In the genomic region with DNA sequence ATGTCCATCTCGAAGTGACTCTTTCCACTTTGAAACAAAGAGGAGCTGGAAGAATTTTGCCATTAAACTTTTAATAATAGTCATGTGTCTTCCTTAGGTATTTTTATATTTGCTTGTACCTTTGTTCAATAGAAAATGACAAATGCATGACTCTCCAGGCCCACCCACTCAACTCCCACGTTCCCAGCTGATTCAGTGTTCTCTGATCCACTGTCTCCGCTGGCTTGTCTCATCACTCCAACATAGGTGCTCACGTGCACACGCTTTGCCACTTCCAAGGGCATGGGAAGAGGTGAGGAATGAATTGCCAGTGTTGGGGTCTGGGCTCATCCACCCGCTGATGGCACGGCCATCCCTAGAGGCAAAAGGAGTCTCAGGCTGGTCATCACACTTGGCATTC, we compare ENCODE assay signal across 19 cellular contexts. TPM values are rescaled to one million over a fixed set of nuclear protein-coding genes. Genes with fewer than 3 reads are reported as not detected.
A peak's percentile ranks its signal among the peaks of the same experiment; 100 is the strongest.
DNase-seq lines count a peak whose midpoint lies in the region; ATAC-seq, FAIRE-seq and TF ChIP-seq lines count a peak whose summit lies in the region.
"Had no signal": no experiment of that assay in that cellular context is flagged by ENCODE, and none has a peak within 500 bp of the region (broad histone marks: within the 10 kb centered on the region; RNA-seq: fewer than 3 reads in every experiment).

No MANE protein-coding gene starts in this region.

- H3K4me1 Mint-ChIP-seq in activated naive CD8-positive, alpha-beta T cell (ENCODE audit: low read depth): peaks cover 37% of the 10 kb centered on the region
- H3K4me1 Mint-ChIP-seq in activated naive CD8-positive, alpha-beta T cell treated with anti-CD3 and anti-CD28 coated beads, Interleukin-2, amount 50 U/mL, for 24 hours: peaks cover 31% of the 10 kb centered on the region
- H3K4me1 Mint-ChIP-seq in osteocyte (ENCODE audit: unreplicated experiment): peaks cover 4% of the 10 kb centered on the region

- no peaks in the 10 kb centered on the region for H3K36me3 ChIP-seq in bronchial epithelial cell (ENCODE audit: control insufficient read depth, insufficient read depth, low read length)
- H3K36me3 ChIP-seq: HAP-1 had no signal

- peaks cover 2% of the 10 kb centered on the region for H3K27me3 ChIP-seq in bronchial epithelial cell (ENCODE audit: control insufficient read depth, insufficient read depth, low read length)

- peak overlapping the region; percentile 9 for H3K4me3 Mint-ChIP-seq in activated naive CD8-positive, alpha-beta T cell
- H3K4me3 Mint-ChIP-seq in activated naive CD8-positive, alpha-beta T cell treated with anti-CD3 and anti-CD28 coated beads, Interleukin-2, amount 50 U/mL, for 24 hours: no peak overlapping the region
- H3K4me3 Mint-ChIP-seq in osteocyte (ENCODE audit: unreplicated experiment): no peak overlapping the region

- no peaks in the 10 kb centered on the region for H3K9me3 Mint-ChIP-seq in activated naive CD8-positive, alpha-beta T cell (ENCODE audit: low read depth)
- no peaks in the 10 kb centered on the region for H3K9me3 Mint-ChIP-seq in activated naive CD8-positive, alpha-beta T cell treated with anti-CD3 and anti-CD28 coated beads, Interleukin-2, amount 50 U/mL, for 24 hours
- H3K9me3 Mint-ChIP-seq in osteocyte (ENCODE audit: unreplicated experiment): no peaks in the 10 kb centered on the region

- peak; percentile 29 for DNase-seq in activated CD4-positive, alpha-beta T cell treated with anti-CD3 and anti-CD28 coated beads for 48 hours
- no peak for DNase-seq in activated CD4-positive, alpha-beta T cell treated with anti-CD3 and anti-CD28 coated beads, Interleukin-2, amount 50 U/mL, for 1 hour
- no peak for DNase-seq in activated naive CD8-positive, alpha-beta T cell treated with anti-CD3 and anti-CD28 coated beads, Interleukin-2, amount 50 U/mL, for 24 hours
- DNase-seq in bronchial epithelial cell (ENCODE audit: low read depth) (no peak), osteocyte (ENCODE audit: extremely low spot score, unreplicated experiment) (no peak), COLO668 (lab: John Stamatoyannopoulos, UW; ENCODE audit: unreplicated experiment) (no peak)
- peak; percentile 30 to 51 for DNase-seq in stimulated activated CD4-positive, alpha-beta T cell treated with anti-CD3 and anti-CD28 coated beads, Interleukin-4, amount 100 ng/mL, for 4 hours
- DNase-seq: C1 segment of cervical spinal cord, Calu3, Kasumi-1, NCI-H1105 treated with DMSO at 0.1 percent for 48 hours, NCI-H187, NCI-H446, PC-9 had no signal

- TF ChIP-seq CTCF in bronchial epithelial cell (IDR thresholded peaks at IDR 0.05; ENCODE audit: insufficient read depth, low read length, severe bottlenecking): no peak
- TF ChIP-seq CTCF in osteocyte (IDR thresholded peaks at IDR 0.05): no peak

- no peaks in the 10 kb centered on the region for H3K27me3 Mint-ChIP-seq in activated naive CD8-positive, alpha-beta T cell
- H3K27me3 Mint-ChIP-seq in activated naive CD8-positive, alpha-beta T cell treated with anti-CD3 and anti-CD28 coated beads, Interleukin-2, amount 50 U/mL, for 24 hours: no peaks in the 10 kb centered on the region
- H3K27me3 Mint-ChIP-seq in osteocyte (ENCODE audit: unreplicated experiment): peaks cover 43% of the 10 kb centered on the region

- H3K4me3 ChIP-seq in bronchial epithelial cell (ENCODE audit: low read depth, low read length): no peak overlapping the region
- H3K4me3 ChIP-seq: GM12878, HAP-1, PC-9 had no signal

- peak overlapping the region; percentile 36 for H3K27ac Mint-ChIP-seq in activated naive CD8-positive, alpha-beta T cell
- no peak overlapping the region for H3K27ac Mint-ChIP-seq in activated naive CD8-positive, alpha-beta T cell treated with anti-CD3 and anti-CD28 coated beads, Interleukin-2, amount 50 U/mL, for 24 hours
- H3K27ac Mint-ChIP-seq in osteocyte (ENCODE audit: unreplicated experiment): no peak overlapping the region

- H3K36me3 Mint-ChIP-seq in activated naive CD8-positive, alpha-beta T cell: no peaks in the 10 kb centered on the region
- H3K36me3 Mint-ChIP-seq in activated naive CD8-positive, alpha-beta T cell treated with anti-CD3 and anti-CD28 coated beads, Interleukin-2, amount 50 U/mL, for 24 hours (ENCODE audit: low read depth): no peaks in the 10 kb centered on the region
- no peaks in the 10 kb centered on the region for H3K36me3 Mint-ChIP-seq in osteocyte (ENCODE audit: unreplicated experiment)

- FAIRE-seq in bronchial epithelial cell (lab: Jason Lieb, UNC): peak; percentile 32
- FAIRE-seq: A204.1, GM12878, GM18507 had no signal

- ATAC-seq in activated naive CD8-positive, alpha-beta T cell treated with anti-CD3 and anti-CD28 coated beads, Interleukin-2, amount 50 U/mL, for 24 hours: no peak
- ATAC-seq: GM12878 had no signal

RNA-seq across cellular contexts. Expression of gene RASL11A, which starts 24.5 kb away (rescaled TPM):
- total RNA-seq in bronchial epithelial cell (0.51 and 1.1 TPM in 2 replicates), osteocyte (4.6 and 5.3 TPM in 2 replicates)

RNA-seq across cellular contexts. Expression of gene RPL21, which starts 43.7 kb away (rescaled TPM):
- total RNA-seq in bronchial epithelial cell: 967 and 985 TPM in 2 replicates
- 756 and 802 TPM in 2 replicates for total RNA-seq in osteocyte

Comparison
In these comparisons a context has a peak if more than half of its experiments do, and no peak if none do; other contexts are left out.
1. DNase-seq: peak in activated CD4-positive, alpha-beta T cell treated with anti-CD3 and anti-CD28 coated beads for 48 hours (single experiment) and stimulated activated CD4-positive, alpha-beta T cell treated with anti-CD3 and anti-CD28 coated beads, Interleukin-4, amount 100 ng/mL, for 4 hours (2 of 2); none in activated CD4-positive, alpha-beta T cell treated with anti-CD3 and anti-CD28 coated beads, Interleukin-2, amount 50 U/mL, for 1 hour (single experiment), activated naive CD8-positive, alpha-beta T cell treated with anti-CD3 and anti-CD28 coated beads, Interleukin-2, amount 50 U/mL, for 24 hours (single experiment), bronchial epithelial cell (single experiment), osteocyte (single experiment) and COLO668 (single experiment).